ENCODE assay signal across 8 cellular contexts in the genomic region with DNA sequence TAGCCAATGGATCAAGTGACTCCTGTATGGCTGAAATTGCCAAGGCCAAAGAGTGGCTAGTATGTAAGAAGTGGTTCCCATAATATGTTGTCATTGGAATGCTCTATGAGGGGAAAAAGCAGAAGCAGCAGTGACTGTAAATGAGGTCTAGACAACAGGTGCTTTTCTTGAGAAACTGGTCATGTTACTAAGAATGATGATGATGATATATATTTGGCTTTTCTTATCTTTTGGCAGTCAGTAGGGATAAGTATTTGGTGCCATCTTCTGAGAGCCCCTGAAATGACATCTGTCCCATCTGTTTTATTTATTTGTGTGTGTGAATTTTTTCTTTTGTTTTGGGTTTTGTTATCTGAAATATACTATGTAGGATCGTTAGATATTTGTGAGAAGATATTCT.
DNase-seq lines count a peak whose midpoint lies in the region; ATAC-seq and TF ChIP-seq lines count a peak whose summit lies in the region.
"Had no signal": no experiment of that assay in that cellular context is flagged by ENCODE, and none has a peak within 500 bp of the region (broad histone marks: within the 10 kb centered on the region; RNA-seq: fewer than 3 reads in every experiment).

No MANE protein-coding gene starts in this region.

- peak; percentile 63 for TF ChIP-seq RAD21 in IMR-90 (IDR thresholded peaks at IDR 0.05; ENCODE audit: low read length)

- WGBS in IMR-90 (ENCODE audit: extremely low coverage in 2 of 2, insufficient read length in 1 of 2), 2 experiments = no CpG with 5 or more reads among the region's 1 CpG

- no peak overlapping the region for H2BK15ac ChIP-seq in IMR-90 (ENCODE audit: low read depth, low read length)

- H2BK120ac ChIP-seq in IMR-90 (ENCODE audit: low read depth, low read length) = no peak overlapping the region

- intact Hi-C loops in IMR-90 (cut with micrococcal nuclease) (loop anchor here (5.0 to 10.0 kb wide), 2 partner anchors 534 to 612 kb away; no protein-coding TSS in a partner anchor), vagina (cut with DNase I) (no loop called here)

- H3K36me3 ChIP-seq in IMR-90 (ENCODE audit: control insufficient read depth, insufficient read depth, low read length) (no peaks in the 10 kb centered on the region), vagina (no peaks in the 10 kb centered on the region)

- H3K18ac ChIP-seq in IMR-90 (ENCODE audit: low read depth, low read length) = no peak overlapping the region

- no peaks in the 10 kb centered on the region for H3K27me3 ChIP-seq in IMR-90 (ENCODE audit: control insufficient read depth, insufficient read depth, low read length)
- no peaks in the 10 kb centered on the region for H3K27me3 ChIP-seq in vagina

- no peaks in the 10 kb centered on the region for H4K20me1 ChIP-seq in IMR-90 (ENCODE audit: insufficient read depth, low read length)

- no peak for DNase-seq in GM12864 (ENCODE audit: low read depth)
- DNase-seq in IMR-90 = peak; percentile 21
- DNase-seq in amniotic epithelial cell (ENCODE audit: low read depth) = peak; percentile 31
- no peak for DNase-seq in naive B cell
- DNase-seq in vagina (ENCODE audit: extremely low spot score in 2 of 2) = no peak
- no peak for DNase-seq in 8988T

- no TSS peak for BruUV-seq in IMR-90 (replicated peaks; lab: Mats Ljungman, UMichigan)

- no peak overlapping the region for H2BK20ac ChIP-seq in IMR-90 (ENCODE audit: low read depth, low read length)

- H3K36me3 Mint-ChIP-seq in naive B cell = no peaks in the 10 kb centered on the region

- in situ Hi-C loops in IMR-90 (cut with MboI; ENCODE audit: low sequenced_read_pairs) = no loop called here

- H3K9ac ChIP-seq in IMR-90 (ENCODE audit: low read depth, low read length) = no peak overlapping the region

- H4K91ac ChIP-seq in IMR-90 (ENCODE audit: insufficient read depth, low read depth, low read length) = no peak overlapping the region

- no peak overlapping the region for H3K4ac ChIP-seq in IMR-90 (ENCODE audit: low read depth, low read length)

- H2AFZ ChIP-seq in IMR-90 (replicated peaks; ENCODE audit: low read length, poor library complexity) = no peak overlapping the region

- no peaks in the 10 kb centered on the region for H3K9me3 ChIP-seq in IMR-90 (ENCODE audit: control insufficient read depth, insufficient read depth, low read length)
- no peaks in the 10 kb centered on the region for H3K9me3 ChIP-seq in vagina

- H3K4me3 ChIP-seq in GM12864 (ENCODE audit: low read depth, low read length) (no peak overlapping the region), IMR-90 (ENCODE audit: insufficient read depth, low read depth, low read length) (no peak overlapping the region), vagina (no peak overlapping the region)

- no peak for TF ChIP-seq POLR2A in IMR-90 (IDR thresholded peaks at IDR 0.05; ENCODE audit: low read depth, low read length)
- TF ChIP-seq POLR2A in vagina (IDR thresholded peaks at IDR 0.05) = no peak

- no peak overlapping the region for H2AK5ac ChIP-seq in IMR-90 (ENCODE audit: low read depth, low read length)

- POLR2A ChIA-PET in IMR-90 (lab: Charles Lee; ENCODE audit: unreplicated experiment) = no interaction called here

- no peak overlapping the region for H2BK5ac ChIP-seq in IMR-90 (ENCODE audit: low read depth, low read length, poor library complexity, severe bottlenecking)

- H3K9me3 Mint-ChIP-seq in naive B cell = no peaks in the 10 kb centered on the region
- H3K9me3 Mint-ChIP-seq: activated T-helper 2 cell treated with anti-CD3 and anti-CD28 coated beads, Interferon-gamma antibody, Interleukin-2, Interleukin-4, amounts not matched to agents 10 μg/mL and 5 μg/mL and 100 μg/mL, durations not matched to agents 14 hours and 24 hours and 36 hours had no signal

- no peak overlapping the region for H2AK9ac ChIP-seq in IMR-90 (replicated peaks; ENCODE audit: low read depth, low read length, poor library complexity)

- H3K4me3 Mint-ChIP-seq in naive B cell = no peak overlapping the region

- H3K27ac ChIP-seq in IMR-90 (ENCODE audit: insufficient read depth, low read length) (no peak overlapping the region), vagina (no peak overlapping the region)

- no peaks in the 10 kb centered on the region for H3K4me1 ChIP-seq in IMR-90 (ENCODE audit: control insufficient read depth, insufficient read depth, low read length)
- H3K4me1 ChIP-seq in vagina = no peaks in the 10 kb centered on the region

- CTCF ChIA-PET in IMR-90 (lab: Yijun Ruan, JAX) = interaction anchor here (0.6 kb wide), 1 partner anchor 62 kb away, joined by 3 read pairs; no protein-coding TSS in a partner anchor

- no peaks in the 10 kb centered on the region for H3K27me3 Mint-ChIP-seq in naive B cell

- no peak overlapping the region for H3K14ac ChIP-seq in IMR-90 (replicated peaks; ENCODE audit: low read depth, low read length)

- no peaks in the 10 kb centered on the region for H3K4me1 Mint-ChIP-seq in naive B cell

- no peak overlapping the region for H4K8ac ChIP-seq in IMR-90 (ENCODE audit: low read depth in 2 of 2, low read length in 2 of 2)

- dilution Hi-C loops in IMR-90 (cut with HindIII; ENCODE audit: low sequenced_read_pairs, unreplicated experiment) = no loop called here

- ATAC-seq in IMR-90 (ENCODE audit: low read depth) (no peak), naive B cell (ENCODE audit: low read depth in 2 of 2) (peak; percentile 20 to 49), HG03135 (IDR thresholded peaks at IDR 0.05; ENCODE audit: unreplicated experiment) (no peak)

- no peak overlapping the region for H3K27ac Mint-ChIP-seq in naive B cell
- H3K27ac Mint-ChIP-seq: activated T-helper 2 cell treated with anti-CD3 and anti-CD28 coated beads, Interferon-gamma antibody, Interleukin-2, Interleukin-4, amounts not matched to agents 10 μg/mL and 5 μg/mL and 100 μg/mL, durations not matched to agents 14 hours and 24 hours and 36 hours had no signal

- TF ChIP-seq CTCF in GM12864 (IDR thresholded peaks at IDR 0.05; ENCODE audit: low read depth, low read length, missing control alignments) (peak; percentile 19), IMR-90 (conservative IDR thresholded peaks at IDR 0.05; ENCODE audit: low read depth, low read length) (peak; percentile 51), vagina (IDR thresholded peaks at IDR 0.05) (no peak)

- H3K56ac ChIP-seq in IMR-90 (ENCODE audit: extremely low read depth, insufficient read depth, low read length) = no peak overlapping the region

- H3K79me1 ChIP-seq in IMR-90 (ENCODE audit: low read depth in 1 of 2, low read length in 2 of 2) = no peaks in the 10 kb centered on the region

- H3K9me1 ChIP-seq in IMR-90 (ENCODE audit: insufficient read depth, low read length) = no peaks in the 10 kb centered on the region

- no peak overlapping the region for H3K23ac ChIP-seq in IMR-90 (ENCODE audit: low read depth, low read length)

- no peak overlapping the region for H4K5ac ChIP-seq in IMR-90 (ENCODE audit: low read depth, low read length)

- no peak overlapping the region for H3K4me2 ChIP-seq in IMR-90 (ENCODE audit: low read depth, low read length)

TF ChIP-seq in IMR-90, 13 proteins besides CTCF, POLR2A, EP300 and RAD21:
- TF ChIP-seq SMC3 (IDR thresholded peaks at IDR 0.05; ENCODE audit: low read depth, low read length) (peak; percentile 37), MAZ (IDR thresholded peaks at IDR 0.05; ENCODE audit: borderline replicate concordance, low read depth, low read length) (no peak), MXI1 (IDR thresholded peaks at IDR 0.05; ENCODE audit: borderline replicate concordance, low read depth, low read length) (no peak)
TF ChIP-seq in IMR-90: peak in this region for 1.

Comparison
In these comparisons a context has a peak if more than half of its experiments do, and no peak if none do; other contexts are left out.
1. DNase-seq: peak in IMR-90 (single experiment) and amniotic epithelial cell (single experiment); none in GM12864 (single experiment), naive B cell (single experiment), vagina (0 of 2) and 8988T (single experiment).
2. CTCF ChIP-seq: peak in GM12864 (single experiment) and IMR-90 (single experiment); none in vagina (0 of 3).
3. ATAC-seq: peak in naive B cell (2 of 2); none in IMR-90 (single experiment) and HG03135 (single experiment).